In genomic region chr19:12774588-12775555, GRCh38 we compare ENCODE assay signal across 8 cellular contexts. TPM values are rescaled to one million over a fixed set of nuclear protein-coding genes. Genes with fewer than 3 reads are reported as not detected.
DNase-seq lines count a peak whose midpoint lies in the region; ATAC-seq, FAIRE-seq and TF ChIP-seq lines count a peak whose summit lies in the region.

Gene HOOK2 (minus strand): TSS chr19:12775552. CDS start chr19:12775449, 103 bp downstream.

- H3K27ac ChIP-seq in A549 (peak within 1 kb of the TSS; percentile 76 to 99), ascending aorta (peak within 1 kb of the TSS; percentile 72 to 86), gastrocnemius medialis (peak within 1 kb of the TSS; percentile 91 to 96 (median 94))

- no peaks in the 10 kb centered on the region for H3K27me3 ChIP-seq in ascending aorta
- no peaks in the 10 kb centered on the region for H3K27me3 ChIP-seq in gastrocnemius medialis

- H3K4me3 ChIP-seq in A549 (peak within 1 kb of the TSS; percentile 71), ascending aorta (peak within 1 kb of the TSS; percentile 53 to 69), iPS-11a (ENCODE audit: low read depth, low read length) (peak within 1 kb of the TSS; percentile 85), gastrocnemius medialis (peak within 1 kb of the TSS; percentile 72 to 84 (median 76))

- FAIRE-seq in A549 (lab: Jason Lieb, UNC): no peak

- TF ChIP-seq CTCF in A549 (IDR thresholded peaks at IDR 0.05) (no peak), ascending aorta (IDR thresholded peaks at IDR 0.05) (no peak), gastrocnemius medialis (IDR thresholded peaks at IDR 0.05 in 4 of 5, conservative IDR thresholded peaks at IDR 0.05 in 1 of 5) (no peak)

- intact Hi-C loops in ascending aorta (cut with DNase I) (loop anchor here (5.0 kb wide), 3 partner anchors 32 to 1592 kb away; partner anchors contain the start of genes IER2, RNASEH2A and STX10), gastrocnemius medialis (cut with DNase I; ENCODE audit: low total_unique reads) (loop anchor here (1.0 to 10.0 kb wide), 3 partner anchors 9 to 1790 kb away; no protein-coding TSS in a partner anchor)

- TF ChIP-seq EP300 in A549 (IDR thresholded peaks at IDR 0.05): no peak

- WGBS in A549 (ENCODE audit: missing lambda C conversion rate): 56% methylated on average over 22 of the region's 58 CpGs

- no peak for TF ChIP-seq RAD21 in A549 (conservative IDR thresholded peaks at IDR 0.05 in 1 of 2, IDR thresholded peaks at IDR 0.05 in 1 of 2)

- CTCF ChIA-PET in A549 (lab: Yijun Ruan, JAX): interaction anchor here (1.6 to 29.7 kb wide), 4 partner anchors 13 to 72 kb away, joined by 3 to 901 read pairs (median 370); partner anchors contain the start of genes BEST2, GET3, JUNB and PRDX2

- POLR2A ChIA-PET in A549 (lab: Yijun Ruan, JAX): interaction anchor here (2.3 kb wide), 1 partner anchor 17 kb away, joined by 7 read pairs; the partner anchor contains the start of gene JUNB

- ATAC-seq in A549: no peak
- peak; percentile 5 for ATAC-seq in GM21786 (IDR thresholded peaks at IDR 0.05; ENCODE audit: unreplicated experiment)
- ATAC-seq in gastrocnemius medialis: peak in 1 of 2 donors; percentile 0
- ATAC-seq in GM18909 (IDR thresholded peaks at IDR 0.05; ENCODE audit: poor library complexity, unreplicated experiment): no peak

- H3K9me3 ChIP-seq in A549: no peaks in the 10 kb centered on the region
- no peaks in the 10 kb centered on the region for H3K9me3 ChIP-seq in ascending aorta
- no peaks in the 10 kb centered on the region for H3K9me3 ChIP-seq in gastrocnemius medialis

- no peaks in the 10 kb centered on the region for H3K36me3 ChIP-seq in ascending aorta
- no peaks in the 10 kb centered on the region for H3K36me3 ChIP-seq in gastrocnemius medialis

- in situ Hi-C loops in gastrocnemius medialis (cut with MboI; ENCODE audit: low sequenced_read_pairs in 4 of 4): no loop called here

- H3K4me1 ChIP-seq in A549 (peaks cover 27% of the 10 kb centered on the region), ascending aorta (peaks cover 21 to 47% of the 10 kb centered on the region in 2 donors), gastrocnemius medialis (peaks cover 59 to 67% of the 10 kb centered on the region in 2 donors)

- TF ChIP-seq POLR2A in A549 (IDR thresholded peaks at IDR 0.05; ENCODE audit: low read length) (no peak), gastrocnemius medialis (IDR thresholded peaks at IDR 0.05) (peak; percentile 10 to 60)

- peak within 1 kb of the TSS; percentile 95 for H3K4me2 ChIP-seq in A549

- DNase-seq in A549 (ENCODE audit: low read depth in 1 of 2, low spot score in 1 of 2): no peak
- DNase-seq in NCI-H2196 (lab: John Stamatoyannopoulos, UW; ENCODE audit: unreplicated experiment): peak; percentile 97
- peak in 1 of 2 donors; percentile 78 for DNase-seq in ascending aorta (ENCODE audit: low spot score in 2 of 2)
- peak; percentile 38 to 61 for DNase-seq in gastrocnemius medialis
- no peak for DNase-seq in EL

TF ChIP-seq in A549, 52 proteins besides CTCF, POLR2A, EP300 and RAD21:
- TF ChIP-seq FOSL2 (IDR thresholded peaks at IDR 0.05) (no peak), FOSL2 (CRISPR knock-in tag; IDR thresholded peaks at IDR 0.05) (no peak), USF2 (IDR thresholded peaks at IDR 0.05) (peak; percentile 80), KDM1A (IDR thresholded peaks at IDR 0.05; ENCODE audit: low read depth) (no peak), HOXB13 (CRISPR knock-in tag; IDR thresholded peaks at IDR 0.05; ENCODE audit: low read depth) (no peak), E2F6 (IDR thresholded peaks at IDR 0.05; ENCODE audit: borderline replicate concordance, low read depth) (no peak)

RNA-seq across cellular contexts. Expression of gene HOOK2, which starts in this region (rescaled TPM):
- polyA plus RNA-seq in A549 (2011; rRNA removed): 8.3 and 10.1 TPM in 2 replicates
- 13.8 TPM in 2 replicates for polyA plus RNA-seq in A549 (2012; cell fraction: cytosol; rRNA removed)
- 40.4 and 46.5 TPM in 2 replicates for polyA plus RNA-seq in A549 (2012; cell fraction: nucleus; rRNA removed)
- polyA plus RNA-seq in A549 (2017; fragmentation: RNase III; extraction: RNeasy Plus Mini Kit Qiagen cat#74134 plus additional on column Dnase treatment): 18.5 to 24.6 TPM (median 21.5 TPM) in 3 replicates
- polyA minus RNA-seq in A549 (2011; rRNA and poly(A)+ RNA removed): 5.5 and 9.8 TPM in 2 replicates
- total RNA-seq in ascending aorta: 58.5 TPM
- total RNA-seq in gastrocnemius medialis: 10 to 100 TPM; 12.3 to 23.4 (median 17.6) TPM

Comparison
In these comparisons a context has a peak if more than half of its experiments do, and no peak if none do; other contexts are left out.
1. DNase-seq: peak in NCI-H2196 (single experiment) and gastrocnemius medialis (2 of 2); none in A549 (0 of 2) and EL (single experiment).
2. Peak in every context shown above with its lines, with median percentiles within 50 percentile points of each other: H3K27ac ChIP-seq and H3K4me3 ChIP-seq.